Comparison of ENCODE assay signal across 8 cellular contexts in genomic region chr16:58684354-58685083, GRCh38. TPM values are rescaled to one million over a fixed set of nuclear protein-coding genes. Genes with fewer than 3 reads are reported as not detected.
DNase-seq lines count a peak whose midpoint lies in the region; ATAC-seq, FAIRE-seq and TF ChIP-seq lines count a peak whose summit lies in the region.

TSS of gene SLC38A7 (minus strand) at chr16:58684770. CDS start at chr16:58680126, 4,644 bp downstream.

- no peaks in the 10 kb centered on the region for H3K4me1 ChIP-seq in endocrine pancreas (ENCODE audit: control insufficient read depth, insufficient read depth, low read length)
- H3K4me1 ChIP-seq in mesendoderm (ENCODE audit: control insufficient read depth, low read depth, low read length) = peaks cover 2% of the 10 kb centered on the region

- H3K79me1 ChIP-seq in mesendoderm (ENCODE audit: low read length) = peaks cover 7% of the 10 kb centered on the region

- H3K4me3 ChIP-seq in endocrine pancreas (ENCODE audit: control insufficient read depth, insufficient read depth, low read length) = peak within 1 kb of the TSS; percentile 24
- peak within 1 kb of the TSS; percentile 88 for H3K4me3 ChIP-seq in mesendoderm (ENCODE audit: low read length)

- peak within 1 kb of the TSS; percentile 83 for H3K4me2 ChIP-seq in mesendoderm (ENCODE audit: low read length)

- FAIRE-seq in GM19239 (lab: Jason Lieb, UNC) = peak; percentile 91

- H3K36me3 ChIP-seq in endocrine pancreas (ENCODE audit: control insufficient read depth, insufficient read depth, low read length) (no peaks in the 10 kb centered on the region), mesendoderm (ENCODE audit: control insufficient read depth, insufficient read depth, low read length) (no peaks in the 10 kb centered on the region)

- no peak within 1 kb of the TSS for H3K4ac ChIP-seq in mesendoderm (ENCODE audit: low read depth, low read length)

- no peak within 1 kb of the TSS for H3K23ac ChIP-seq in mesendoderm (ENCODE audit: low read length)

- no CpG with 5 or more reads among the region's 41 CpGs for WGBS in mesendoderm (ENCODE audit: extremely low coverage, insufficient coverage, low lambda C conversion rate)

- peak; percentile 98 for ATAC-seq in HG03442 (IDR thresholded peaks at IDR 0.05; ENCODE audit: unreplicated experiment)

- DNase-seq in GM19239 (ENCODE audit: insufficient read length, low spot score) (peak; percentile 92), NOMO-1 (lab: John Stamatoyannopoulos, UW; ENCODE audit: unreplicated experiment in 2 of 2) (peak; percentile 40 to 42), mesendoderm (peak; percentile 90)
- DNase-seq in activated CD8-positive, alpha-beta memory T cell treated with anti-CD3 and anti-CD28 coated beads for 48 hours (ENCODE audit: low read depth in 2 of 3, low spot score in 2 of 3) = peak; percentile 48 to 64 (median 57)
- peak; percentile 57 for DNase-seq in stimulated activated CD8-positive, alpha-beta memory T cell treated with anti-CD3 and anti-CD28 coated beads, Interleukin-12 subunit alpha, Interleukin-12 subunit beta, amount 100 ng/mL, for 4 hours (ENCODE audit: low read depth)

- TF ChIP-seq CTCF in C4-2B (conservative IDR thresholded peaks at IDR 0.05) = no peak

- peak within 1 kb of the TSS; percentile 44 for H4K8ac ChIP-seq in mesendoderm (ENCODE audit: low read depth, low read length)

- no peak within 1 kb of the TSS for H4K5ac ChIP-seq in mesendoderm (ENCODE audit: low read length)

- H2BK15ac ChIP-seq in mesendoderm (replicated peaks; ENCODE audit: low read depth) = no peak within 1 kb of the TSS

- no peak within 1 kb of the TSS for H2AK5ac ChIP-seq in mesendoderm (ENCODE audit: low read length)

- H3K18ac ChIP-seq in mesendoderm (ENCODE audit: low read length) = peak within 1 kb of the TSS; percentile 11

- peak within 1 kb of the TSS; percentile 70 for H3K27ac ChIP-seq in C4-2B
- no peak within 1 kb of the TSS for H3K27ac ChIP-seq in mesendoderm (ENCODE audit: low read depth, low read length)

- no peak within 1 kb of the TSS for H2BK120ac ChIP-seq in mesendoderm (ENCODE audit: low read depth, low read length)

- H3K9ac ChIP-seq in endocrine pancreas (ENCODE audit: control insufficient read depth, insufficient read depth, low read length) (peak within 1 kb of the TSS; percentile 74), mesendoderm (ENCODE audit: low read length) (peak within 1 kb of the TSS; percentile 84)

- peak within 1 kb of the TSS; percentile 92 for H3K56ac ChIP-seq in mesendoderm (ENCODE audit: low read length)

- H2BK5ac ChIP-seq in mesendoderm (ENCODE audit: low read length) = no peak within 1 kb of the TSS

- no peaks in the 10 kb centered on the region for H3K9me3 ChIP-seq in endocrine pancreas (ENCODE audit: control insufficient read depth, low read length)

- H3K27me3 ChIP-seq in endocrine pancreas (ENCODE audit: control insufficient read depth, insufficient read depth, low read length) = no peaks in the 10 kb centered on the region
- no peaks in the 10 kb centered on the region for H3K27me3 ChIP-seq in mesendoderm (ENCODE audit: insufficient read depth, low read length, poor library complexity)

- H3K79me2 ChIP-seq in mesendoderm (ENCODE audit: control insufficient read depth, insufficient read depth, low read length) = no peaks in the 10 kb centered on the region

RNA-seq across cellular contexts. Expression of gene SLC38A7, which starts in this region (rescaled TPM):
- polyA plus RNA-seq in mesendoderm (2013, experiment 1 of 2) = 14.0 TPM
- polyA plus RNA-seq in mesendoderm (2013, experiment 2 of 2) = 14.7 TPM

Comparison
In these comparisons a context has a peak if more than half of its experiments do, and no peak if none do; other contexts are left out.
1. DNase-seq: peak in every context shown above with its lines; median percentile 92 in GM19239; 90 in mesendoderm; 57 in activated CD8-positive, alpha-beta memory T cell treated with anti-CD3 and anti-CD28 coated beads for 48 hours; 57 in stimulated activated CD8-positive, alpha-beta memory T cell treated with anti-CD3 and anti-CD28 coated beads, Interleukin-12 subunit alpha, Interleukin-12 subunit beta, amount 100 ng/mL, for 4 hours; 41 in NOMO-1.